1 cellular context compared by ENCODE assay signal in the genomic region with DNA sequence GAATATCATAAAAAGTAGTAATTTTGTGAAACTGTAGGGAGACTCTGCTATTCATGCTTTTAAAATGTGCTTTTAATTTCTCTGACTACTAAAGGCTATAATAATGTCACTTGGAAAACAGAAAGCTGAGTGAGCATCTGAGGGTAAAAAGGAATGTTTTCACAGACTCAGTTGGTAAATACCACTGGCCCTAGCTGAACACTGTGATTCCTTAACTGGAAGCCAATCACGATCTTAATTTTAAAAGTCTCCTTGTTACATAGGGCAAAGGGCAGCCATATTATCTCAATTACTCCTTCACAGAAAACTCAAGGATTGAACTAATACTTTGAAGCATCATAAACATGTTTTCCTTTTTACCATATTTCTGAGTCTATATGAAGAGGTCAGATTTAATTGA.
TF ChIP-seq lines count a peak whose summit lies in the region.

No MANE protein-coding gene starts in this region.

TF ChIP-seq in WTC11, 78 proteins besides CTCF, POLR2A, EP300 and RAD21 (continued from another document):
- TF ChIP-seq KAT7 (CRISPR knock-in tag; IDR thresholded peaks at IDR 0.05; ENCODE audit: borderline replicate concordance) (no peak), HMGXB4 (CRISPR knock-in tag; IDR thresholded peaks at IDR 0.05) (no peak), NFATC4 (CRISPR knock-in tag; IDR thresholded peaks at IDR 0.05) (no peak), GRHL2 (CRISPR knock-in tag; IDR thresholded peaks at IDR 0.05; ENCODE audit: insufficient replicate concordance, severe bottlenecking) (no peak), AFF4 (CRISPR knock-in tag; IDR thresholded peaks at IDR 0.05; ENCODE audit: borderline replicate concordance) (no peak)
- TF ChIP-seq, protein P1, sequence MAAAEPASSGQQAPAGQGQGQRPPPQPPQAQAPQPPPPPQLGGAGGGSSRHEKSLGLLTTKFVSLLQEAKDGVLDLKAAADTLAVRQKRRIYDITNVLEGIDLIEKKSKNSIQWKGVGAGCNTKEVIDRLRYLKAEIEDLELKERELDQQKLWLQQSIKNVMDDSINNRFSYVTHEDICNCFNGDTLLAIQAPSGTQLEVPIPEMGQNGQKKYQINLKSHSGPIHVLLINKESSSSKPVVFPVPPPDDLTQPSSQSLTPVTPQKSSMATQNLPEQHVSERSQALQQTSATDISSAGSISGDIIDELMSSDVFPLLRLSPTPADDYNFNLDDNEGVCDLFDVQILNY (CRISPR knock-in tag; IDR thresholded peaks at IDR 0.05): no peak
- TF ChIP-seq, protein P2, sequence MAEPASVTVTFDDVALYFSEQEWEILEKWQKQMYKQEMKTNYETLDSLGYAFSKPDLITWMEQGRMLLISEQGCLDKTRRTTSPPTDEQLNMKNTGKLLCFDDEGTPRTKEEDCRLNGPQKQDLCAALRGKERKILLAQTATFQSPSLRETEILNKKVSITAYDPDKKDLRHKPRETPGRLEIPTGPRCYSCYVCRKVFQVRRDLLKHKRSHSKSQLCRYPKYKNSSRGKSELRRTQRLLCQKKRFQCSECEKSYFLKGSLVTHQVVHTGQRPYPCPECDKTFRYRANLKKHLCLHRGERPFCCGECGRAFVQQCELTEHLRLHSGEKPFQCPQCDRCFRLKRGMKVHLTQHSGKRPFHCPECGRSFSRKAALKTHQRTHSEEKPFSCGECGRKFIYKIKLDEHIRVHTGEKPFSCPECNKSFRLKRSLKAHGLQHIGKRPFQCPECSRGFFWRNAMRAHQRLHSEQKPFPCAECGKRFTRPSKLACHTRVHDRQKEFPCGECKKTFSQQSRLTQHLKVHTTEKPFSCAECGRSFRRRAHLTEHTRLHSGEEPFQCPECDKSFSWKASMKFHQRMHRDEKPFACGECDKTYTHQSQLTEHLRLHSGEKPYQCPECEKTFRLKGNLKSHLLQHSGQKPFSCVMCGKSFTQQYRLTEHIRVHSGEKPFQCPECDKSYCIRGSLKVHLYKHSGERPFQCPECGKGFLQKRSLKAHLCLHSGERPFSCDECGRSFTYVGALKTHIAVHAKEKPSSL (CRISPR knock-in tag; conservative IDR thresholded peaks at IDR 0.05): no peak
- TF ChIP-seq, protein P3, sequence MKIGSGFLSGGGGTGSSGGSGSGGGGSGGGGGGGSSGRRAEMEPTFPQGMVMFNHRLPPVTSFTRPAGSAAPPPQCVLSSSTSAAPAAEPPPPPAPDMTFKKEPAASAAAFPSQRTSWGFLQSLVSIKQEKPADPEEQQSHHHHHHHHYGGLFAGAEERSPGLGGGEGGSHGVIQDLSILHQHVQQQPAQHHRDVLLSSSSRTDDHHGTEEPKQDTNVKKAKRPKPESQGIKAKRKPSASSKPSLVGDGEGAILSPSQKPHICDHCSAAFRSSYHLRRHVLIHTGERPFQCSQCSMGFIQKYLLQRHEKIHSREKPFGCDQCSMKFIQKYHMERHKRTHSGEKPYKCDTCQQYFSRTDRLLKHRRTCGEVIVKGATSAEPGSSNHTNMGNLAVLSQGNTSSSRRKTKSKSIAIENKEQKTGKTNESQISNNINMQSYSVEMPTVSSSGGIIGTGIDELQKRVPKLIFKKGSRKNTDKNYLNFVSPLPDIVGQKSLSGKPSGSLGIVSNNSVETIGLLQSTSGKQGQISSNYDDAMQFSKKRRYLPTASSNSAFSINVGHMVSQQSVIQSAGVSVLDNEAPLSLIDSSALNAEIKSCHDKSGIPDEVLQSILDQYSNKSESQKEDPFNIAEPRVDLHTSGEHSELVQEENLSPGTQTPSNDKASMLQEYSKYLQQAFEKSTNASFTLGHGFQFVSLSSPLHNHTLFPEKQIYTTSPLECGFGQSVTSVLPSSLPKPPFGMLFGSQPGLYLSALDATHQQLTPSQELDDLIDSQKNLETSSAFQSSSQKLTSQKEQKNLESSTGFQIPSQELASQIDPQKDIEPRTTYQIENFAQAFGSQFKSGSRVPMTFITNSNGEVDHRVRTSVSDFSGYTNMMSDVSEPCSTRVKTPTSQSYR (CRISPR knock-in tag; IDR thresholded peaks at IDR 0.05): no peak
- TF ChIP-seq, protein P4, sequence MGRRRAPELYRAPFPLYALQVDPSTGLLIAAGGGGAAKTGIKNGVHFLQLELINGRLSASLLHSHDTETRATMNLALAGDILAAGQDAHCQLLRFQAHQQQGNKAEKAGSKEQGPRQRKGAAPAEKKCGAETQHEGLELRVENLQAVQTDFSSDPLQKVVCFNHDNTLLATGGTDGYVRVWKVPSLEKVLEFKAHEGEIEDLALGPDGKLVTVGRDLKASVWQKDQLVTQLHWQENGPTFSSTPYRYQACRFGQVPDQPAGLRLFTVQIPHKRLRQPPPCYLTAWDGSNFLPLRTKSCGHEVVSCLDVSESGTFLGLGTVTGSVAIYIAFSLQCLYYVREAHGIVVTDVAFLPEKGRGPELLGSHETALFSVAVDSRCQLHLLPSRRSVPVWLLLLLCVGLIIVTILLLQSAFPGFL (CRISPR knock-in tag; IDR thresholded peaks at IDR 0.05; ENCODE audit: borderline replicate concordance): no peak
